In the genomic region with DNA sequence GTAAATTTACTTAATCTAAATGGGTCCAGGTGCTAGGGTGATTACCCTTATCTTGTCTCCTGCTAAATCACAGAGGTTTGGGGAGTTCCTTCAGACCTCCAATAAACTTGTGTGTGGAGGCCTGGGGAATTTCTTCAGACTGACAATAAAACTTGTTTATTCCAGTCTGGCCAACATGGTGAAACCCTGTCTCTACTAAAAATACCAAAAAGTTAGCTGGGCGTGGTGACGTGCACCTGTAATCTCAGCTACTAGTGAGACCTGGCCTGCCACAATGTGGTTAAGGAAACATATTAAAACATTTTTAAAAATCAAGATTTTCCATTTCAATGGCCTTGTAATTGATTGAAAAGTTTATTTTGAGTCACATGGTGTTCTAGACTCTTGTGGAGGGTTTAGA, we compare ENCODE assay signal across 8 cellular contexts.
DNase-seq lines count a peak whose midpoint lies in the region; ATAC-seq and TF ChIP-seq lines count a peak whose summit lies in the region.
"Had no signal": no experiment of that assay in that cellular context is flagged by ENCODE, and none has a peak within 500 bp of the region (broad histone marks: within the 10 kb centered on the region; RNA-seq: fewer than 3 reads in every experiment).

No MANE protein-coding gene starts in this region.

- H3K9me3 ChIP-seq in T-helper 17 cell (ENCODE audit: control insufficient read depth, low read length, poor library complexity, severe bottlenecking) (no peaks in the 10 kb centered on the region), gastroesophageal sphincter (no peaks in the 10 kb centered on the region)

- no peaks in the 10 kb centered on the region for H3K9me3 Mint-ChIP-seq in nephron progenitor cell

- H3K27me3 Mint-ChIP-seq in T-helper 17 cell (no peaks in the 10 kb centered on the region), nephron progenitor cell (ENCODE audit: low read depth, poor library complexity) (no peaks in the 10 kb centered on the region)

- TF ChIP-seq CTCF in nephron progenitor cell (IDR thresholded peaks at IDR 0.05) (no peak), gastroesophageal sphincter (IDR thresholded peaks at IDR 0.05) (no peak)

- H3K4me1 ChIP-seq in gastroesophageal sphincter: peaks cover 0 to 18% (median 2%) of the 10 kb centered on the region in 3 donors

- no peaks in the 10 kb centered on the region for H3K27me3 ChIP-seq in gastroesophageal sphincter

- H3K36me3 Mint-ChIP-seq in T-helper 17 cell (ENCODE audit: low read depth) (peaks cover 3% of the 10 kb centered on the region), nephron progenitor cell (ENCODE audit: low read depth) (peaks cover 21% of the 10 kb centered on the region)

- TF ChIP-seq POLR2A in gastroesophageal sphincter (IDR thresholded peaks at IDR 0.05): no peak

- no peak overlapping the region for H3K4me3 ChIP-seq in gastroesophageal sphincter

- TF ChIP-seq EP300 in gastroesophageal sphincter (IDR thresholded peaks at IDR 0.05): no peak

- peak; percentile 27 for ATAC-seq in GM18870 (IDR thresholded peaks at IDR 0.05; ENCODE audit: unreplicated experiment)
- ATAC-seq in HG02678 (IDR thresholded peaks at IDR 0.05; ENCODE audit: unreplicated experiment): peak; percentile 37
- ATAC-seq in T-helper 17 cell: no peak
- no peak for ATAC-seq in gastroesophageal sphincter
- no peak for ATAC-seq in HG03196 (IDR thresholded peaks at IDR 0.05; ENCODE audit: unreplicated experiment)

- DNase-seq in T-helper 17 cell: no peak
- no peak for DNase-seq in nephron progenitor cell
- no peak for DNase-seq in D341Med (ENCODE audit: low spot score)
- DNase-seq: NCI-H226 had no signal

- no peaks in the 10 kb centered on the region for H3K36me3 ChIP-seq in gastroesophageal sphincter

- 87 to 100% methylated on average over 1 to 2 of the region's 2 CpGs for WGBS in gastroesophageal sphincter (ENCODE audit: low coverage in 1 of 2), 2 donors

- H3K27ac Mint-ChIP-seq in T-helper 17 cell (peak overlapping the region; percentile 22), nephron progenitor cell (peak overlapping the region; percentile 97)

- H3K4me1 Mint-ChIP-seq in T-helper 17 cell (peaks cover 10% of the 10 kb centered on the region), nephron progenitor cell (peaks cover 50% of the 10 kb centered on the region)

- peak overlapping the region; percentile 9 for H3K4me3 Mint-ChIP-seq in T-helper 17 cell
- no peak overlapping the region for H3K4me3 Mint-ChIP-seq in nephron progenitor cell

- no peak overlapping the region for H3K27ac ChIP-seq in gastroesophageal sphincter

Comparison
In these comparisons a context has a peak if more than half of its experiments do, and no peak if none do; other contexts are left out.
1. ATAC-seq: peak in GM18870 (single experiment) and HG02678 (single experiment); none in T-helper 17 cell (single experiment), gastroesophageal sphincter (single experiment) and HG03196 (single experiment).